ENCODE assay signal across 8 cellular contexts in the genomic region with DNA sequence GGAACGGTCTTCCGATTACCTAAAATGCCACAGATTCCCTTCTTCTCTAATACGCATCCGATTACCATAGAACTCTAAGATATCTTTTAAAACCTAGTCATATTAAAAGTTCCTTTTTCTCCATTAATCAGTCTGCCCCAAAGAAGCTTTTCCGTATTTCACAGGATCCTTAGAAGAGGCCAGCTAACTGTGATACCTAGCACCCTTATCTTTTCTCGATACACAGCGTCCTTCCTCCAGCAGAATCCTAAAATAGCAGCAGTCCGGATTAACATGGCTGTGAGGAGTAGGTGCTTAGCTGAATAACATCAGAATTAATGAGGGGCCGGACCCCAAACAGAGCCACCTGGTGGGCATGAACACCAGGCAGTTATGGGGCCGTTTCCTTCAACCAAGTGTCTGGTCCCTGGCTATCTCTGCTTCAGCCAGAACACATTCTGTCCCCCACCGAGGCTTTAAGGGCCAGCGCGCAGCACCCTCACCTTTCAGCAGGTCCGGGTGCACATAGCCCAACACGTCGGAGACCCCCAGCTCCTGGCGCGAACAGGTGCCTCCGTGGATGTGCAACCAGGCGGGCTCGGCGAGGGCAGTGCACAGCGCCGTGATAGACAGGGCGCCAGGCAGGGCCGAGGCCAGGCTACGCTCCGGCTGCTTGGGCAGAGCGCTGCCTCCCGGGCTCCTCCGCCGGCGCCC. TPM values are rescaled to one million over a fixed set of nuclear protein-coding genes. Genes with fewer than 3 reads are reported as not detected.
A peak's percentile ranks its signal among the peaks of the same experiment; 100 is the strongest.
DNase-seq lines count a peak whose midpoint lies in the region; ATAC-seq, FAIRE-seq and TF ChIP-seq lines count a peak whose summit lies in the region.

No MANE protein-coding gene starts in this region.

- H3K9me3 ChIP-seq in MG63 = no peaks in the 10 kb centered on the region

- H3K36me3 Mint-ChIP-seq in WTC11 = peaks cover 22% of the 10 kb centered on the region
- peaks cover 0 to 54% (median 2%) of the 10 kb centered on the region in 3 donors for H3K36me3 Mint-ChIP-seq in naive thymus-derived CD8-positive, alpha-beta T cell

- H3K4me1 Mint-ChIP-seq in WTC11 = peaks cover 32% of the 10 kb centered on the region
- peaks cover 33 to 72% (median 63%) of the 10 kb centered on the region in 4 donors for H3K4me1 Mint-ChIP-seq in naive thymus-derived CD8-positive, alpha-beta T cell

- peak overlapping the region; percentile 69 for H3K4me3 Mint-ChIP-seq in WTC11
- peak overlapping the region; percentile 78 to 91 (median 88) for H3K4me3 Mint-ChIP-seq in naive thymus-derived CD8-positive, alpha-beta T cell

- POLR2A ChIA-PET in WTC11 (lab: Charles Lee) = no interaction called here
- POLR2A ChIA-PET in naive thymus-derived CD8-positive, alpha-beta T cell (lab: Charles Lee) = interaction anchor here (0.6 to 1.5 kb wide), 8 partner anchors 8 to 276 kb away, joined by 3 to 8 read pairs (median 4); a partner anchor contains a TSS

- no peaks in the 10 kb centered on the region for H3K9me3 Mint-ChIP-seq in WTC11
- no peaks in the 10 kb centered on the region for H3K9me3 Mint-ChIP-seq in naive thymus-derived CD8-positive, alpha-beta T cell

- H3K27me3 ChIP-seq in MG63 = no peaks in the 10 kb centered on the region

- TF ChIP-seq CTCF in GM13976 (IDR thresholded peaks at IDR 0.05; ENCODE audit: borderline replicate concordance, control extremely low read depth, extremely low read depth, insufficient read depth, missing control alignments) (no peak), WTC11 (IDR thresholded peaks at IDR 0.05) (no peak)

- FAIRE-seq in frontal cortex (lab: Jason Lieb, UNC) = no peak

- in situ Hi-C loops in GM13976 (cut with MboI; ENCODE audit: low sequenced_read_pairs, unreplicated experiment) = loop anchor here (5.0 to 25.0 kb wide), 2 partner anchors 133 to 253 kb away; no protein-coding TSS in a partner anchor

- H3K4me3 ChIP-seq in MG63 = peak overlapping the region; percentile 99

- peak; percentile 36 for DNase-seq in AG08396 (ENCODE audit: low spot score)
- peak; percentile 67 for DNase-seq in GM13976 (ENCODE audit: low spot score)
- DNase-seq in MG63 = no peak
- DNase-seq in WTC11 (ENCODE audit: low spot score) = no peak
- DNase-seq in epithelial cell of prostate (ENCODE audit: low read depth, low spot score) = no peak
- DNase-seq in naive thymus-derived CD8-positive, alpha-beta T cell = peak in 6 of 10 donors; percentile 15 to 39 (median 26)
- DNase-seq in frontal cortex (ENCODE audit: low spot score in 2 of 2) = no peak

- no peak for ATAC-seq in WTC11
- peak in 1 of 2 donors; percentile 3 for ATAC-seq in naive thymus-derived CD8-positive, alpha-beta T cell
- ATAC-seq in HG03521 (IDR thresholded peaks at IDR 0.05; ENCODE audit: unreplicated experiment) = no peak

- H3K36me3 ChIP-seq in MG63 = peaks cover 48% of the 10 kb centered on the region

- peak overlapping the region; percentile 60 for H3K27ac Mint-ChIP-seq in WTC11
- peak overlapping the region; percentile 30 to 94 (median 86) for H3K27ac Mint-ChIP-seq in naive thymus-derived CD8-positive, alpha-beta T cell

- CTCF ChIA-PET in WTC11 (lab: Charles Lee) = interaction anchor here (0.8 to 1.0 kb wide), 4 partner anchors 51 to 126 kb away, joined by 3 to 4 read pairs (median 4); a partner anchor contains a TSS

- peak overlapping the region; percentile 60 for H3K27ac ChIP-seq in epithelial cell of prostate

- no peaks in the 10 kb centered on the region for H3K27me3 Mint-ChIP-seq in WTC11 (ENCODE audit: low read depth)
- H3K27me3 Mint-ChIP-seq in naive thymus-derived CD8-positive, alpha-beta T cell = no peaks in the 10 kb centered on the region

TF ChIP-seq in WTC11, 78 proteins besides CTCF, POLR2A, EP300 and RAD21 (continues in another document):
- no peak for TF ChIP-seq ZNF121 (CRISPR knock-in tag; IDR thresholded peaks at IDR 0.05)
- no peak for TF ChIP-seq ETV6 (CRISPR knock-in tag; IDR thresholded peaks at IDR 0.05)
- TF ChIP-seq, protein P1, sequence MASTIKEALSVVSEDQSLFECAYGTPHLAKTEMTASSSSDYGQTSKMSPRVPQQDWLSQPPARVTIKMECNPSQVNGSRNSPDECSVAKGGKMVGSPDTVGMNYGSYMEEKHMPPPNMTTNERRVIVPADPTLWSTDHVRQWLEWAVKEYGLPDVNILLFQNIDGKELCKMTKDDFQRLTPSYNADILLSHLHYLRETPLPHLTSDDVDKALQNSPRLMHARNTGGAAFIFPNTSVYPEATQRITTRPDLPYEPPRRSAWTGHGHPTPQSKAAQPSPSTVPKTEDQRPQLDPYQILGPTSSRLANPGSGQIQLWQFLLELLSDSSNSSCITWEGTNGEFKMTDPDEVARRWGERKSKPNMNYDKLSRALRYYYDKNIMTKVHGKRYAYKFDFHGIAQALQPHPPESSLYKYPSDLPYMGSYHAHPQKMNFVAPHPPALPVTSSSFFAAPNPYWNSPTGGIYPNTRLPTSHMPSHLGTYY (CRISPR knock-in tag; IDR thresholded peaks at IDR 0.05) = no peak
- no peak for TF ChIP-seq ATF1 (CRISPR knock-in tag; IDR thresholded peaks at IDR 0.05)
- TF ChIP-seq, protein P2, sequence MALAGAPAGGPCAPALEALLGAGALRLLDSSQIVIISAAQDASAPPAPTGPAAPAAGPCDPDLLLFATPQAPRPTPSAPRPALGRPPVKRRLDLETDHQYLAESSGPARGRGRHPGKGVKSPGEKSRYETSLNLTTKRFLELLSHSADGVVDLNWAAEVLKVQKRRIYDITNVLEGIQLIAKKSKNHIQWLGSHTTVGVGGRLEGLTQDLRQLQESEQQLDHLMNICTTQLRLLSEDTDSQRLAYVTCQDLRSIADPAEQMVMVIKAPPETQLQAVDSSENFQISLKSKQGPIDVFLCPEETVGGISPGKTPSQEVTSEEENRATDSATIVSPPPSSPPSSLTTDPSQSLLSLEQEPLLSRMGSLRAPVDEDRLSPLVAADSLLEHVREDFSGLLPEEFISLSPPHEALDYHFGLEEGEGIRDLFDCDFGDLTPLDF (CRISPR knock-in tag; IDR thresholded peaks at IDR 0.05) = no peak
- no peak for TF ChIP-seq MYBL2 (CRISPR knock-in tag; IDR thresholded peaks at IDR 0.05)
- TF ChIP-seq, protein P3, sequence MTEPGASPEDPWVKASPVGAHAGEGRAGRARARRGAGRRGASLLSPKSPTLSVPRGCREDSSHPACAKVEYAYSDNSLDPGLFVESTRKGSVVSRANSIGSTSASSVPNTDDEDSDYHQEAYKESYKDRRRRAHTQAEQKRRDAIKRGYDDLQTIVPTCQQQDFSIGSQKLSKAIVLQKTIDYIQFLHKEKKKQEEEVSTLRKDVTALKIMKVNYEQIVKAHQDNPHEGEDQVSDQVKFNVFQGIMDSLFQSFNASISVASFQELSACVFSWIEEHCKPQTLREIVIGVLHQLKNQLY (CRISPR knock-in tag; IDR thresholded peaks at IDR 0.05) = no peak
- TF ChIP-seq, protein P4, sequence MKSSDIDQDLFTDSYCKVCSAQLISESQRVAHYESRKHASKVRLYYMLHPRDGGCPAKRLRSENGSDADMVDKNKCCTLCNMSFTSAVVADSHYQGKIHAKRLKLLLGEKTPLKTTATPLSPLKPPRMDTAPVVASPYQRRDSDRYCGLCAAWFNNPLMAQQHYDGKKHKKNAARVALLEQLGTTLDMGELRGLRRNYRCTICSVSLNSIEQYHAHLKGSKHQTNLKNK (CRISPR knock-in tag; IDR thresholded peaks at IDR 0.05) = no peak
- TF ChIP-seq CREB1 (CRISPR knock-in tag; IDR thresholded peaks at IDR 0.05) = no peak
- no peak for TF ChIP-seq NFE2L1 (CRISPR knock-in tag; IDR thresholded peaks at IDR 0.05)
- no peak for TF ChIP-seq ZNF671 (CRISPR knock-in tag; IDR thresholded peaks at IDR 0.05)
- TF ChIP-seq ZNF219 (CRISPR knock-in tag; IDR thresholded peaks at IDR 0.05; ENCODE audit: borderline replicate concordance) = no peak
- no peak for TF ChIP-seq FOXP1 (CRISPR knock-in tag; IDR thresholded peaks at IDR 0.05; ENCODE audit: borderline replicate concordance)
- no peak for TF ChIP-seq SMAD4 (CRISPR knock-in tag; IDR thresholded peaks at IDR 0.05)
- TF ChIP-seq ZNF416 (CRISPR knock-in tag; IDR thresholded peaks at IDR 0.05) = no peak
- TF ChIP-seq, protein P5, sequence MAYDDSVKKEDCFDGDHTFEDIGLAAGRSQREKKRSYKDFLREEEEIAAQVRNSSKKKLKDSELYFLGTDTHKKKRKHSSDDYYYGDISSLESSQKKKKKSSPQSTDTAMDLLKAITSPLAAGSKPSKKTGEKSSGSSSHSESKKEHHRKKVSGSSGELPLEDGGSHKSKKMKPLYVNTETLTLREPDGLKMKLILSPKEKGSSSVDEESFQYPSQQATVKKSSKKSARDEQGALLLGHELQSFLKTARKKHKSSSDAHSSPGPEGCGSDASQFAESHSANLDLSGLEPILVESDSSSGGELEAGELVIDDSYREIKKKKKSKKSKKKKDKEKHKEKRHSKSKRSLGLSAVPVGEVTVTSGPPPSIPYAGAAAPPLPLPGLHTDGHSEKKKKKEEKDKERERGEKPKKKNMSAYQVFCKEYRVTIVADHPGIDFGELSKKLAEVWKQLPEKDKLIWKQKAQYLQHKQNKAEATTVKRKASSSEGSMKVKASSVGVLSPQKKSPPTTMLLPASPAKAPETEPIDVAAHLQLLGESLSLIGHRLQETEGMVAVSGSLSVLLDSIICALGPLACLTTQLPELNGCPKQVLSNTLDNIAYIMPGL (CRISPR knock-in tag; IDR thresholded peaks at IDR 0.05) = no peak

RNA-seq across cellular contexts. Expression of a gene that starts 1.0 kb away (rescaled TPM):
- total RNA-seq in MG63 (2014; rRNA removed; shearing (Covaris generic); ENCODE audit: low replicate concordance) = 3.7 and 7.3 TPM in 2 replicates
- total RNA-seq in WTC11 (2021) (22.9 to 25.6 TPM (median 24.7 TPM) in 3 replicates), frontal cortex (14.7 TPM)
- 10 to 100 TPM; 32.2 to 39.5 TPM for total RNA-seq in naive thymus-derived CD8-positive, alpha-beta T cell
- polyA plus RNA-seq in naive thymus-derived CD8-positive, alpha-beta T cell = 10 to 100 TPM; 22.1 to 35.7 (median 22.3) TPM

RNA-seq across cellular contexts. Expression of a gene that starts 1.2 kb away (rescaled TPM):
- 76.2 and 103 TPM in 2 replicates for total RNA-seq in MG63 (2014; rRNA removed; shearing (Covaris generic); ENCODE audit: low replicate concordance)
- total RNA-seq in WTC11 (2021) = 71.9 to 82.8 TPM (median 72.0 TPM) in 3 replicates
- 10 to 100 TPM; 86.3 to 88.6 TPM for total RNA-seq in naive thymus-derived CD8-positive, alpha-beta T cell
- polyA plus RNA-seq in naive thymus-derived CD8-positive, alpha-beta T cell = 100 to 1,000 TPM in 1 of 3 donors, 10 to 100 TPM in 2; 85.5 to 106 (median 95.2) TPM
- 74.6 TPM for total RNA-seq in frontal cortex

RNA-seq across cellular contexts. Expression of a gene that starts 40.5 kb away (rescaled TPM):
- 56.6 and 56.9 TPM in 2 replicates for total RNA-seq in MG63 (2014; rRNA removed; shearing (Covaris generic); ENCODE audit: low replicate concordance)
- total RNA-seq in WTC11 (2021) = 194 to 226 TPM (median 201 TPM) in 3 replicates
- 100 to 1,000 TPM; 237 to 246 TPM for total RNA-seq in naive thymus-derived CD8-positive, alpha-beta T cell
- polyA plus RNA-seq in naive thymus-derived CD8-positive, alpha-beta T cell = 100 to 1,000 TPM in 1 of 3 donors, 10 to 100 TPM in 2; 61.8 to 111 (median 90.3) TPM
- 41.6 TPM for total RNA-seq in frontal cortex

RNA-seq across cellular contexts. Expression of a gene that starts 56.2 kb away (rescaled TPM):
- 100 and 113 TPM in 2 replicates for total RNA-seq in MG63 (2014; rRNA removed; shearing (Covaris generic); ENCODE audit: low replicate concordance)
- total RNA-seq in WTC11 (2021) (199 to 217 TPM (median 201 TPM) in 3 replicates), frontal cortex (174 TPM)
- total RNA-seq in naive thymus-derived CD8-positive, alpha-beta T cell = 10 to 100 TPM; 87.5 to 99.3 TPM
- polyA plus RNA-seq in naive thymus-derived CD8-positive, alpha-beta T cell = 100 to 1,000 TPM; 114 to 143 (median 137) TPM

Comparison
In these comparisons a context has a peak if more than half of its experiments do, and no peak if none do; other contexts are left out.
1. DNase-seq: peak in AG08396 (single experiment), GM13976 (single experiment) and naive thymus-derived CD8-positive, alpha-beta T cell (6 of 10); none in MG63 (single experiment), WTC11 (single experiment), epithelial cell of prostate (single experiment) and frontal cortex (0 of 2).